In the genomic region with DNA sequence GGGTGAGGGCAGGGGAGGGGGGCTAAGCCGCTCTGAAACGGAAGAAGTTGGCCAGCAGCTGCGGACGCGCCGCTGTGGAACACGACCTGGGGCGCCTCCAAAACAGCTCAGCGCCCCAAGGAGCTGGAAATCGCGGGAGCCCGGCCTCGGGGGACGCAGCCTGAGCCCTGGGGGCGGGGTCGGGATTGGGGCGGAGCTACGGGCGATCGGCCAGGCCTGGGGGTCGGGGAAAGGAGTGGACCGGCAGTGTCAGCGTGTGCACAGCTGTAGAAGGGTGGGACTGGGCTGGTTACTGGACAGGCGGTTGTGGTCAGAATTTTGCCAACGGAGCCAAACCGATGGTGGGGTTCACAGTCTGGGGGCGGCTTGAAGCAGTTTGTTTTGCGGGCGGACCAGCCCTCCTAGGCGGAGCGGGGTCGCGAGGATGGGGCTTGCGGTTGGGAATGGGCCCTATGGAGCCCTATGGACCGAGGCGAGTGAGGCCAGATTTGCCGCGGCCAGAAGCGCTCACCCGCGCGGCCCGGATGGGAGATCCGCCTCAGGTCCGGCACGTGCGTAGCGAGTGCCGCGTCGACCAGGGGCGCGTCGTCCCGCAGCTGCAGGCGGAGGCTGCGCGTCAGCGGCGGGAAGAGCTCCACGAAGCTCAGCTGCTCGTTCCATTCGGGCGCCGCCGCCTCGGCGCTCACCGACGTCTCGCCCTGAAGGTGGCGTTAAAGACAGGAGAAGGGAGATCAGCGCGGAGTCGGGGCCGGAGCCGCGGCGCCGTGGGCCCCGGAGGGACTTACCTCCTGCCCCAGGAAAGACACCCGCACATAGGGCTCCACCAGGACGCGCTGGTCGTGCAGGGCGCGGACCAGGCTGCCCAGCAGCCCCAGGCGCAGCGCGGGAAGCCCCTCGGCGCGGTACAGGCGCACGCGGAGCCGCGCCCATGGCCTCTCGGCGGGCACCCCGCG, we compare ENCODE assay signal across 1 cellular context.
TF ChIP-seq lines count a peak whose summit lies in the region.

No MANE protein-coding gene starts in this region.

TF ChIP-seq in IMR-90, 13 proteins besides CTCF, POLR2A, EP300 and RAD21:
- TF ChIP-seq CEBPB (IDR thresholded peaks at IDR 0.05; ENCODE audit: low read depth, low read length) (no peak), FOS (IDR thresholded peaks at IDR 0.05; ENCODE audit: low read depth, low read length) (no peak), RCOR1 (IDR thresholded peaks at IDR 0.05; ENCODE audit: insufficient replicate concordance, low read length) (no peak), BHLHE40 (IDR thresholded peaks at IDR 0.05; ENCODE audit: low read depth, low read length) (peak; percentile 96), SMC3 (IDR thresholded peaks at IDR 0.05; ENCODE audit: low read depth, low read length) (peak; percentile 14; the same call in 1 of the 2 replicates), NFE2L2 (IDR thresholded peaks at IDR 0.05; ENCODE audit: low read depth, low read length) (no peak), RFX5 (IDR thresholded peaks at IDR 0.05; ENCODE audit: low read depth, low read length) (no peak), MAZ (IDR thresholded peaks at IDR 0.05; ENCODE audit: borderline replicate concordance, low read depth, low read length) (peak; percentile 31; the same call in 1 of the 2 replicates), MXI1 (IDR thresholded peaks at IDR 0.05; ENCODE audit: borderline replicate concordance, low read depth, low read length) (peak; percentile 66; the same call in 1 of the 2 replicates), MAFK (IDR thresholded peaks at IDR 0.05; ENCODE audit: low read depth, low read length) (no peak), CHD1 (IDR thresholded peaks at IDR 0.05; ENCODE audit: low read depth, low read length) (no peak)
- TF ChIP-seq, protein P1, sequence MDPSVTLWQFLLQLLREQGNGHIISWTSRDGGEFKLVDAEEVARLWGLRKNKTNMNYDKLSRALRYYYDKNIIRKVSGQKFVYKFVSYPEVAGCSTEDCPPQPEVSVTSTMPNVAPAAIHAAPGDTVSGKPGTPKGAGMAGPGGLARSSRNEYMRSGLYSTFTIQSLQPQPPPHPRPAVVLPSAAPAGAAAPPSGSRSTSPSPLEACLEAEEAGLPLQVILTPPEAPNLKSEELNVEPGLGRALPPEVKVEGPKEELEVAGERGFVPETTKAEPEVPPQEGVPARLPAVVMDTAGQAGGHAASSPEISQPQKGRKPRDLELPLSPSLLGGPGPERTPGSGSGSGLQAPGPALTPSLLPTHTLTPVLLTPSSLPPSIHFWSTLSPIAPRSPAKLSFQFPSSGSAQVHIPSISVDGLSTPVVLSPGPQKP (IDR thresholded peaks at IDR 0.05; ENCODE audit: borderline replicate concordance, low read depth, low read length) = no peak
- TF ChIP-seq, protein P2, sequence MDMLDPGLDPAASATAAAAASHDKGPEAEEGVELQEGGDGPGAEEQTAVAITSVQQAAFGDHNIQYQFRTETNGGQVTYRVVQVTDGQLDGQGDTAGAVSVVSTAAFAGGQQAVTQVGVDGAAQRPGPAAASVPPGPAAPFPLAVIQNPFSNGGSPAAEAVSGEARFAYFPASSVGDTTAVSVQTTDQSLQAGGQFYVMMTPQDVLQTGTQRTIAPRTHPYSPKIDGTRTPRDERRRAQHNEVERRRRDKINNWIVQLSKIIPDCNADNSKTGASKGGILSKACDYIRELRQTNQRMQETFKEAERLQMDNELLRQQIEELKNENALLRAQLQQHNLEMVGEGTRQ (IDR thresholded peaks at IDR 0.05; ENCODE audit: low read depth, low read length) = peak; percentile 41; the same call in 1 of the 2 replicates
